Comparison of ENCODE assay signal across 12 cellular contexts in the genomic region with DNA sequence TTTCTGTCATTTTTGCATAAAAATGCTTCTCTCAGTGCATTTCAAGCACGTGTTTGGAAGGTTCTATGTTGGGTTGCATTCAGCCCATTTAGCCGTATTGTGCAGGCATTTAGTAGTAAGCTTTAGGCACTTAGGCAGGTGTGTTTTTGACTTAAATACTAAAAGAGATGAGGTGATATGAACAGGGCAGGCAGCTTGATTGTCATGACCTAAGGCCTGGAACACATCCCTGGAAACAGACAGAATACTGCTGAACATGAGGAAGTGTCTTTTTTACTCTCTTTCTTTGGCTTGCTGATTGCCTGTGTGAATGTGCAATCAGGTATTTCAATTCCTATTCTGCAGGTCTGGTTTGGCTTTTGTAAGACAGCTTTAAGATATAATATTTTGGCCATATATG.
DNase-seq lines count a peak whose midpoint lies in the region; TF ChIP-seq lines count a peak whose summit lies in the region.
"Had no signal": no experiment of that assay in that cellular context is flagged by ENCODE, and none has a peak within 500 bp of the region (broad histone marks: within the 10 kb centered on the region; RNA-seq: fewer than 3 reads in every experiment).

No MANE protein-coding gene starts in this region.

- peak overlapping the region; percentile 5 for H4K8ac ChIP-seq in mesendoderm (ENCODE audit: low read depth, low read length)

- H2BK120ac ChIP-seq in mesendoderm (ENCODE audit: low read depth, low read length) = no peak overlapping the region

- in situ Hi-C loops in G401 (cut with HindIII; ENCODE audit: low sequenced_read_pairs) = no loop called here

- no peak overlapping the region for H4K5ac ChIP-seq in mesendoderm (ENCODE audit: low read length)

- no peaks in the 10 kb centered on the region for H3K79me1 ChIP-seq in mesendoderm (ENCODE audit: low read length)

- no peaks in the 10 kb centered on the region for H3K9me3 ChIP-seq in MG63

- H2BK15ac ChIP-seq in mesendoderm (replicated peaks; ENCODE audit: low read depth) = no peak overlapping the region

- H3K23ac ChIP-seq in mesendoderm (ENCODE audit: low read length) = no peak overlapping the region

- DNase-seq in G401 (ENCODE audit: low spot score) (peak; percentile 88), LNCaP clone FGC (ENCODE audit: low read depth) (peak; percentile 58), SK-N-DZ (ENCODE audit: low spot score) (peak; percentile 64), mesendoderm (no peak), NCI-H128 (lab: John Stamatoyannopoulos, UW; ENCODE audit: unreplicated experiment) (no peak), MG63 (no peak), NCI-H1092 (lab: John Stamatoyannopoulos, UW) (no peak)
- DNase-seq: CD8-positive, alpha-beta T cell; COR-L47; DND-41; GF-D8; H7 had no signal

- no peak for TF ChIP-seq CTCF in LNCaP clone FGC (IDR thresholded peaks at IDR 0.05; ENCODE audit: control insufficient read depth, extremely low read depth, insufficient read depth)

- H3K56ac ChIP-seq in mesendoderm (ENCODE audit: low read length) = no peak overlapping the region

- no peaks in the 10 kb centered on the region for H3K4me1 ChIP-seq in mesendoderm (ENCODE audit: control insufficient read depth, low read depth, low read length)

- H3K9ac ChIP-seq in mesendoderm (ENCODE audit: low read length) = no peak overlapping the region

- H2AK5ac ChIP-seq in mesendoderm (ENCODE audit: low read length) = no peak overlapping the region

- no peaks in the 10 kb centered on the region for H3K79me2 ChIP-seq in mesendoderm (ENCODE audit: control insufficient read depth, insufficient read depth, low read length)

- H3K4ac ChIP-seq in mesendoderm (ENCODE audit: low read depth, low read length) = no peak overlapping the region

- H3K27ac ChIP-seq in mesendoderm (ENCODE audit: low read depth, low read length) = no peak overlapping the region

- H3K27me3 ChIP-seq in mesendoderm (ENCODE audit: insufficient read depth, low read length, poor library complexity) = no peaks in the 10 kb centered on the region
- H3K27me3 ChIP-seq in MG63 = no peaks in the 10 kb centered on the region

- no peaks in the 10 kb centered on the region for H3K36me3 ChIP-seq in mesendoderm (ENCODE audit: control insufficient read depth, insufficient read depth, low read length)
- H3K36me3 ChIP-seq in MG63 = no peaks in the 10 kb centered on the region

- WGBS in mesendoderm (ENCODE audit: extremely low coverage, insufficient coverage, low lambda C conversion rate) = no CpG with 5 or more reads among the region's 2 CpGs

- H3K4me2 ChIP-seq in mesendoderm (ENCODE audit: low read length) = no peak overlapping the region

- H3K4me3 ChIP-seq in LNCaP clone FGC (ENCODE audit: low read depth, low read length) (no peak overlapping the region), mesendoderm (ENCODE audit: low read length) (no peak overlapping the region), MG63 (no peak overlapping the region)

- no peak overlapping the region for H2BK5ac ChIP-seq in mesendoderm (ENCODE audit: low read length)

- H3K18ac ChIP-seq in mesendoderm (ENCODE audit: low read length) = no peak overlapping the region

Comparison
In these comparisons a context has a peak if more than half of its experiments do, and no peak if none do; other contexts are left out.
1. DNase-seq: peak in G401 (single experiment), LNCaP clone FGC (single experiment) and SK-N-DZ (single experiment); none in mesendoderm (single experiment), NCI-H128 (single experiment), MG63 (single experiment) and NCI-H1092 (single experiment).